2 cellular contexts compared by ENCODE assay signal in the genomic region with DNA sequence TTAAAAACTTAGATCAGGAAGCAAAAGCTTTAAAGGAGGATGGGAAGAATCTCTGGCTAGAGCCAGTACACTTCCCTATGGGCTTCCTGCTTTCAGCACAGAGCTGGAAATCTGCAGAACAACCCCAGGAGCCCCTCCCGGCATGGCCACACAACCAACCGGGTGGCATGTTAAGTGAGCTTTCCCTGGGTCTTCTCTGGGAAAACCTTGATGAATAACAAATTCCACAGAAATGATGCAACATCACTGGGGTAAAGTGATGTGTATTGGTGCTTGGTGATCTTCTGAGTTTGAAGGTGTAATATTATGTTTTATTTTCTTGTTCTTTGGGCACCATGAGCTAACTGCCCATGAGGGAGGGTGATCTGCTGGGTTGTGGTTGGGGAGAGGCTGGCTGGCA.
TF ChIP-seq lines count a peak whose summit lies in the region.

No MANE protein-coding gene starts in this region.

TF ChIP-seq in A549, 52 proteins besides CTCF, POLR2A, EP300 and RAD21 (continued from another document):
- TF ChIP-seq, protein P1, sequence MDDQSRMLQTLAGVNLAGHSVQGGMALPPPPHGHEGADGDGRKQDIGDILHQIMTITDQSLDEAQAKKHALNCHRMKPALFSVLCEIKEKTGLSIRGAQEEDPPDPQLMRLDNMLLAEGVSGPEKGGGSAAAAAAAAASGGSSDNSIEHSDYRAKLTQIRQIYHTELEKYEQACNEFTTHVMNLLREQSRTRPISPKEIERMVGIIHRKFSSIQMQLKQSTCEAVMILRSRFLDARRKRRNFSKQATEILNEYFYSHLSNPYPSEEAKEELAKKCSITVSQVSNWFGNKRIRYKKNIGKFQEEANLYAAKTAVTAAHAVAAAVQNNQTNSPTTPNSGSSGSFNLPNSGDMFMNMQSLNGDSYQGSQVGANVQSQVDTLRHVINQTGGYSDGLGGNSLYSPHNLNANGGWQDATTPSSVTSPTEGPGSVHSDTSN (IDR thresholded peaks at IDR 0.05): no peak
- TF ChIP-seq SMC3 (IDR thresholded peaks at IDR 0.05) (no peak), CHD2 (IDR thresholded peaks at IDR 0.05; ENCODE audit: low read length, partially characterized antibody) (no peak), RNF2 (IDR thresholded peaks at IDR 0.05; ENCODE audit: borderline replicate concordance, low read depth) (no peak), RCOR1 (IDR thresholded peaks at IDR 0.05; ENCODE audit: low read depth, low read length) (no peak), BHLHE40 (IDR thresholded peaks at IDR 0.05; ENCODE audit: low read depth, low read length) (no peak), HOXB5 (CRISPR knock-in tag; IDR thresholded peaks at IDR 0.05) (no peak), POLR2AphosphoS2 (conservative IDR thresholded peaks at IDR 0.05; ENCODE audit: low read length) (no peak), SREBF2 (IDR thresholded peaks at IDR 0.05) (no peak), HOXB13 (CRISPR knock-in tag; IDR thresholded peaks at IDR 0.05; ENCODE audit: low read depth) (no peak), NR3C1 (IDR thresholded peaks at IDR 0.05) (no peak)
- TF ChIP-seq, protein P2, sequence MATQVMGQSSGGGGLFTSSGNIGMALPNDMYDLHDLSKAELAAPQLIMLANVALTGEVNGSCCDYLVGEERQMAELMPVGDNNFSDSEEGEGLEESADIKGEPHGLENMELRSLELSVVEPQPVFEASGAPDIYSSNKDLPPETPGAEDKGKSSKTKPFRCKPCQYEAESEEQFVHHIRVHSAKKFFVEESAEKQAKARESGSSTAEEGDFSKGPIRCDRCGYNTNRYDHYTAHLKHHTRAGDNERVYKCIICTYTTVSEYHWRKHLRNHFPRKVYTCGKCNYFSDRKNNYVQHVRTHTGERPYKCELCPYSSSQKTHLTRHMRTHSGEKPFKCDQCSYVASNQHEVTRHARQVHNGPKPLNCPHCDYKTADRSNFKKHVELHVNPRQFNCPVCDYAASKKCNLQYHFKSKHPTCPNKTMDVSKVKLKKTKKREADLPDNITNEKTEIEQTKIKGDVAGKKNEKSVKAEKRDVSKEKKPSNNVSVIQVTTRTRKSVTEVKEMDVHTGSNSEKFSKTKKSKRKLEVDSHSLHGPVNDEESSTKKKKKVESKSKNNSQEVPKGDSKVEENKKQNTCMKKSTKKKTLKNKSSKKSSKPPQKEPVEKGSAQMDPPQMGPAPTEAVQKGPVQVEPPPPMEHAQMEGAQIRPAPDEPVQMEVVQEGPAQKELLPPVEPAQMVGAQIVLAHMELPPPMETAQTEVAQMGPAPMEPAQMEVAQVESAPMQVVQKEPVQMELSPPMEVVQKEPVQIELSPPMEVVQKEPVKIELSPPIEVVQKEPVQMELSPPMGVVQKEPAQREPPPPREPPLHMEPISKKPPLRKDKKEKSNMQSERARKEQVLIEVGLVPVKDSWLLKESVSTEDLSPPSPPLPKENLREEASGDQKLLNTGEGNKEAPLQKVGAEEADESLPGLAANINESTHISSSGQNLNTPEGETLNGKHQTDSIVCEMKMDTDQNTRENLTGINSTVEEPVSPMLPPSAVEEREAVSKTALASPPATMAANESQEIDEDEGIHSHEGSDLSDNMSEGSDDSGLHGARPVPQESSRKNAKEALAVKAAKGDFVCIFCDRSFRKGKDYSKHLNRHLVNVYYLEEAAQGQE (IDR thresholded peaks at IDR 0.05): no peak

TF ChIP-seq in SK-N-SH treated with all-trans-retinoic acid at 6 μM for 48 hours, 23 proteins besides CTCF, POLR2A, EP300 and RAD21 (continued from another document):
- TF ChIP-seq PPARA (CRISPR knock-in tag; IDR thresholded peaks at IDR 0.05; ENCODE audit: borderline replicate concordance) (no peak), ZNF70 (CRISPR knock-in tag; IDR thresholded peaks at IDR 0.05) (no peak)
- TF ChIP-seq, protein P3, sequence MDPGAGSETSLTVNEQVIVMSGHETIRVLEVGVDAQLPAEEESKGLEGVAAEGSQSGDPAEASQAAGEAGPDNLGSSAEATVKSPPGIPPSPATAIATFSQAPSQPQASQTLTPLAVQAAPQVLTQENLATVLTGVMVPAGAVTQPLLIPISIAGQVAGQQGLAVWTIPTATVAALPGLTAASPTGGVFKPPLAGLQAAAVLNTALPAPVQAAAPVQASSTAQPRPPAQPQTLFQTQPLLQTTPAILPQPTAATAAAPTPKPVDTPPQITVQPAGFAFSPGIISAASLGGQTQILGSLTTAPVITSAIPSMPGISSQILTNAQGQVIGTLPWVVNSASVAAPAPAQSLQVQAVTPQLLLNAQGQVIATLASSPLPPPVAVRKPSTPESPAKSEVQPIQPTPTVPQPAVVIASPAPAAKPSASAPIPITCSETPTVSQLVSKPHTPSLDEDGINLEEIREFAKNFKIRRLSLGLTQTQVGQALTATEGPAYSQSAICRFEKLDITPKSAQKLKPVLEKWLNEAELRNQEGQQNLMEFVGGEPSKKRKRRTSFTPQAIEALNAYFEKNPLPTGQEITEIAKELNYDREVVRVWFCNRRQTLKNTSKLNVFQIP (CRISPR knock-in tag; IDR thresholded peaks at IDR 0.05; ENCODE audit: borderline replicate concordance, low read depth): no peak
